In genomic region chr19:47240996-47241918, GRCh38 we compare ENCODE assay signal across 1 cellular context.
TF ChIP-seq lines count a peak whose summit lies in the region.

No MANE protein-coding gene starts in this region.

TF ChIP-seq in HEK293, 187 proteins besides CTCF, POLR2A, EP300 and RAD21 (continued from another document and continues in another):
- TF ChIP-seq REST (tag by site-specific recombination; IDR thresholded peaks at IDR 0.05) (no peak), ZNF37A (tag by site-specific recombination; IDR thresholded peaks at IDR 0.05) (no peak), GLIS2 (tag by site-specific recombination; IDR thresholded peaks at IDR 0.05) (peak; percentile 75), PRDM10 (tag by site-specific recombination; IDR thresholded peaks at IDR 0.05) (no peak), ZFP37 (tag by site-specific recombination; IDR thresholded peaks at IDR 0.05) (peak; percentile 90), ZNF23 (tag by site-specific recombination; IDR thresholded peaks at IDR 0.05; ENCODE audit: borderline replicate concordance) (0 out of 2 replicates have a peak, but pooled peaks have one; percentile 64), SP3 (tag by site-specific recombination; IDR thresholded peaks at IDR 0.05) (peak; percentile 86), OVOL3 (tag by site-specific recombination; IDR thresholded peaks at IDR 0.05) (0 out of 2 replicates have a peak, but pooled peaks have one; percentile 10), ZBTB7A (tag by site-specific recombination; IDR thresholded peaks at IDR 0.05; ENCODE audit: low read depth) (0 out of 2 replicates have a peak, but pooled peaks have one; percentile 8), ZNF248 (tag by site-specific recombination; IDR thresholded peaks at IDR 0.05) (no peak), KLF7 (tag by site-specific recombination; IDR thresholded peaks at IDR 0.05; ENCODE audit: borderline replicate concordance) (peak; percentile 43; the same call in 1 of the 2 replicates), ZNF10 (tag by site-specific recombination; IDR thresholded peaks at IDR 0.05) (no peak), ZSCAN16 (tag by site-specific recombination; IDR thresholded peaks at IDR 0.05) (no peak), ZNF394 (tag by site-specific recombination; IDR thresholded peaks at IDR 0.05; ENCODE audit: borderline replicate concordance) (0 out of 2 replicates have a peak, but pooled peaks have one; percentile 15), FEZF1 (tag by site-specific recombination; IDR thresholded peaks at IDR 0.05) (0 out of 2 replicates have a peak, but pooled peaks have one; percentile 4), ZNF843 (tag by site-specific recombination; IDR thresholded peaks at IDR 0.05) (0 out of 2 replicates have a peak, but pooled peaks have one; percentile 39), KLF9 (tag by site-specific recombination; IDR thresholded peaks at IDR 0.05; ENCODE audit: low read depth) (peak; percentile 96), HIC1 (tag by site-specific recombination; IDR thresholded peaks at IDR 0.05) (peak; percentile 79), ZNF114 (tag by site-specific recombination; IDR thresholded peaks at IDR 0.05) (no peak; the same call in 1 of the 2 replicates), ZNF19 (tag by site-specific recombination; IDR thresholded peaks at IDR 0.05; ENCODE audit: low read depth) (no peak), ZNF449 (tag by site-specific recombination; IDR thresholded peaks at IDR 0.05) (no peak), ZNF354C (tag by site-specific recombination; IDR thresholded peaks at IDR 0.05; ENCODE audit: borderline replicate concordance, low read depth) (no peak), ZNF624 (tag by site-specific recombination; IDR thresholded peaks at IDR 0.05) (no peak), ZNF292 (tag by site-specific recombination; IDR thresholded peaks at IDR 0.05; ENCODE audit: borderline replicate concordance, low read depth) (no peak), ZNF518A (tag by site-specific recombination; conservative IDR thresholded peaks at IDR 0.05; ENCODE audit: low read depth) (no peak), ZNF549 (tag by site-specific recombination; IDR thresholded peaks at IDR 0.05) (no peak), KLF10 (tag by site-specific recombination; IDR thresholded peaks at IDR 0.05) (no peak; the same call in 1 of the 2 replicates), ZSCAN30 (tag by site-specific recombination; IDR thresholded peaks at IDR 0.05) (no peak), ZEB2 (tag by site-specific recombination; IDR thresholded peaks at IDR 0.05) (peak; percentile 96), ZNF626 (tag by site-specific recombination; IDR thresholded peaks at IDR 0.05) (no peak), KLF8 (tag by site-specific recombination; IDR thresholded peaks at IDR 0.05) (peak; percentile 91), ZNF837 (tag by site-specific recombination; IDR thresholded peaks at IDR 0.05) (no peak), ZNF791 (tag by site-specific recombination; IDR thresholded peaks at IDR 0.05) (no peak), PRDM4 (tag by site-specific recombination; IDR thresholded peaks at IDR 0.05) (peak; percentile 10; the same call in 1 of the 2 replicates), GFI1B (tag by site-specific recombination; IDR thresholded peaks at IDR 0.05) (0 out of 2 replicates have a peak, but pooled peaks have one; percentile 4), ZNF544 (tag by site-specific recombination; IDR thresholded peaks at IDR 0.05) (no peak), BCL6B (tag by site-specific recombination; IDR thresholded peaks at IDR 0.05) (no peak), ZNF174 (tag by site-specific recombination; IDR thresholded peaks at IDR 0.05) (no peak)
